In the genomic region with DNA sequence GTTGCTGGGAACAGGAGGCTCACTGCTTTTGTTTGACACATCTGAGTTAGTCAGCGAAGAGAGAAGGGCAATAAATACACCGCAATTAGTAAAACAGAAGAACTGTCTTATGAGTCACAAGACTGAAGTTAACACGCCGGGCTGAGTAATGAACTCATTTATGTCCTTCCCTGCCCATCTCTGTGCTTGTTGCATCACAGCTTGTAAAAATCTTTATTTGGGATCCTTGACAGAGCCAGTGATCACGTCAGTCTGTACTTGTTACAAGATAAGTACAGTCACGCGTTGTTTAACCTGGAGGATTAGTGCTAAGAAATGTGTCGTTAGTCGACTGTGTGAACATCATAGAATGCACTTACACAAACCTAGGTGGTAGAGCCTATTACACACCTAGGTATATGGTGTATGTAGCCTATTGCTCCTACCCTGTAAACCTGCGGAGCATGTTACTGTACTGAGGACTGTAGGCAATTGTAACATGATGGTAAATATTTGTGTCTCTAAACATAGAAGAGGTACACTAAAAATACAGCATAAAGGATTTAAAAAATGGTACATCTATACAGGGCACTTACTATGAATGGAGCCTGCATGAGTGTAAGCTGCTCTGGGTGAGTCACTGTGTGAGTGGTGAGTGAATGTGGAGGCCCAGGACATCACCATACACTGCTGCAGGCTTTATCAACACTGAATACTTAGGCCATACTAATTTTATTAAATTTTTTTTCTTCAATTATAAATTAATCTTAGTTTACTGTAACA, we compare ENCODE assay signal across 13 cellular contexts.
A peak's percentile ranks its signal among the peaks of the same experiment; 100 is the strongest.
DNase-seq lines count a peak whose midpoint lies in the region; ATAC-seq and TF ChIP-seq lines count a peak whose summit lies in the region.
"Had no signal": no experiment of that assay in that cellular context is flagged by ENCODE, and none has a peak within 500 bp of the region (broad histone marks: within the 10 kb centered on the region; RNA-seq: fewer than 3 reads in every experiment).

No MANE protein-coding gene starts in this region.

- H4K20me1 ChIP-seq in neural progenitor cell (ENCODE audit: low read depth): no peaks in the 10 kb centered on the region

- H3K27me3 ChIP-seq in neural progenitor cell: no peaks in the 10 kb centered on the region

- no peak for TF ChIP-seq CTCF in neural progenitor cell (IDR thresholded peaks at IDR 0.05)

- no peak overlapping the region for H3K4me2 ChIP-seq in neural progenitor cell

- peaks cover 3% of the 10 kb centered on the region for H3K27me3 Mint-ChIP-seq in neural progenitor cell (ENCODE audit: insufficient read depth, low read depth)
- H3K27me3 Mint-ChIP-seq in activated CD8-positive, alpha-beta T cell treated with anti-CD3 and anti-CD28 coated beads, Interleukin-2, amount 10 ng/mL, durations not matched to agents 7 days and 5 days (ENCODE audit: low read depth): peaks cover 17% of the 10 kb centered on the region

- H3F3A ChIP-seq in neural progenitor cell (ENCODE audit: low read depth): no peaks in the 10 kb centered on the region

- H3K4me3 Mint-ChIP-seq in neural progenitor cell: no peak overlapping the region
- H3K4me3 Mint-ChIP-seq in activated CD8-positive, alpha-beta T cell treated with anti-CD3 and anti-CD28 coated beads, Interleukin-2, amount 10 ng/mL, durations not matched to agents 7 days and 5 days: no peak overlapping the region

- H3K4me1 Mint-ChIP-seq in neural progenitor cell: peaks cover 5% of the 10 kb centered on the region
- H3K4me1 Mint-ChIP-seq in activated CD8-positive, alpha-beta T cell treated with anti-CD3 and anti-CD28 coated beads, Interleukin-2, amount 10 ng/mL, durations not matched to agents 7 days and 5 days (ENCODE audit: low read depth): no peaks in the 10 kb centered on the region

- H3K4me3 ChIP-seq in neural progenitor cell: no peak overlapping the region
- H3K4me3 ChIP-seq: thoracic aorta had no signal

- no peaks in the 10 kb centered on the region for H3K4me1 ChIP-seq in neural progenitor cell

- H3K36me3 Mint-ChIP-seq in neural progenitor cell: no peaks in the 10 kb centered on the region
- no peaks in the 10 kb centered on the region for H3K36me3 Mint-ChIP-seq in activated CD8-positive, alpha-beta T cell treated with anti-CD3 and anti-CD28 coated beads, Interleukin-2, amount 10 ng/mL, durations not matched to agents 7 days and 5 days (ENCODE audit: low read depth)
- H3K36me3 Mint-ChIP-seq: activated naive CD4-positive, alpha-beta T cell treated with anti-CD3 and anti-CD28 coated beads, Interleukin-2, amount 50 U/mL, for 72 hours had no signal

- H3K27ac ChIP-seq in neural progenitor cell: no peak overlapping the region
- H3K27ac ChIP-seq: thoracic aorta had no signal

- DNase-seq in SW480 (ENCODE audit: low spot score): peak; percentile 67
- no peak for DNase-seq in neural progenitor cell (ENCODE audit: low spot score)
- DNase-seq in activated CD8-positive, alpha-beta T cell treated with anti-CD3 and anti-CD28 coated beads, Interleukin-2, amount 10 ng/mL, durations not matched to agents 7 days and 5 days: no peak
- DNase-seq in cortex of kidney (lab: John Stamatoyannopoulos, UW): no peak
- DNase-seq: activated CD4-positive, alpha-beta T cell treated with anti-CD3 and anti-CD28 coated beads for 1 hour; GDM1; stimulated activated CD4-positive, alpha-beta T cell treated with anti-CD3 and anti-CD28 coated beads, Interleukin-2, amount 100 ng/mL, for 48 hours had no signal

- H3K9me3 Mint-ChIP-seq in neural progenitor cell: no peaks in the 10 kb centered on the region
- no peaks in the 10 kb centered on the region for H3K9me3 Mint-ChIP-seq in activated CD8-positive, alpha-beta T cell treated with anti-CD3 and anti-CD28 coated beads, Interleukin-2, amount 10 ng/mL, durations not matched to agents 7 days and 5 days (ENCODE audit: insufficient read depth)
- H3K9me3 Mint-ChIP-seq: activated naive CD4-positive, alpha-beta T cell treated with anti-CD3 and anti-CD28 coated beads, Interleukin-2, amount 50 U/mL, for 72 hours had no signal

- H3K79me2 ChIP-seq in neural progenitor cell (ENCODE audit: low read depth): no peaks in the 10 kb centered on the region

- POLR2A ChIA-PET in activated CD8-positive, alpha-beta T cell treated with anti-CD3 and anti-CD28 coated beads, Interleukin-2, amount 10 ng/mL, durations not matched to agents 7 days and 5 days (lab: Charles Lee): no interaction called here

- no peaks in the 10 kb centered on the region for H3K9me3 ChIP-seq in neural progenitor cell (ENCODE audit: low read depth)
- H3K9me3 ChIP-seq: thoracic aorta had no signal

- no peaks in the 10 kb centered on the region for H3K36me3 ChIP-seq in neural progenitor cell
- H3K36me3 ChIP-seq: thoracic aorta had no signal

- CTCF ChIA-PET in activated CD8-positive, alpha-beta T cell treated with anti-CD3 and anti-CD28 coated beads, Interleukin-2, amount 10 ng/mL, durations not matched to agents 7 days and 5 days (lab: Charles Lee): interaction anchor here (1.7 kb wide), 1 partner anchor 319 kb away, joined by 3 read pairs; no protein-coding TSS in a partner anchor

- peak overlapping the region; percentile 15 for H2AFZ ChIP-seq in neural progenitor cell (replicated peaks)

- H3K9ac ChIP-seq in neural progenitor cell: no peak overlapping the region

- ATAC-seq in GM18499 (IDR thresholded peaks at IDR 0.05; ENCODE audit: insufficient read depth, unreplicated experiment): peak; percentile 68
- peak; percentile 75 for ATAC-seq in HG03442 (IDR thresholded peaks at IDR 0.05; ENCODE audit: unreplicated experiment)
- ATAC-seq in HG02642 (IDR thresholded peaks at IDR 0.05; ENCODE audit: poor library complexity, unreplicated experiment): no peak
- no peak for ATAC-seq in activated CD8-positive, alpha-beta T cell treated with anti-CD3 and anti-CD28 coated beads, Interleukin-2, amount 10 ng/mL, durations not matched to agents 7 days and 5 days
- ATAC-seq in HG03196 (IDR thresholded peaks at IDR 0.05; ENCODE audit: unreplicated experiment): no peak

- H3K27ac Mint-ChIP-seq in neural progenitor cell: no peak overlapping the region
- no peak overlapping the region for H3K27ac Mint-ChIP-seq in activated CD8-positive, alpha-beta T cell treated with anti-CD3 and anti-CD28 coated beads, Interleukin-2, amount 10 ng/mL, durations not matched to agents 7 days and 5 days
- H3K27ac Mint-ChIP-seq: activated naive CD4-positive, alpha-beta T cell treated with anti-CD3 and anti-CD28 coated beads, Interleukin-2, amount 50 U/mL, for 72 hours had no signal

Comparison
In these comparisons a context has a peak if more than half of its experiments do, and no peak if none do; other contexts are left out.
1. ATAC-seq: peak in GM18499 (single experiment) and HG03442 (single experiment); none in HG02642 (single experiment), activated CD8-positive, alpha-beta T cell treated with anti-CD3 and anti-CD28 coated beads, Interleukin-2, amount 10 ng/mL, durations not matched to agents 7 days and 5 days (single experiment) and HG03196 (single experiment).